18 cellular contexts compared by ENCODE assay signal in the genomic region with DNA sequence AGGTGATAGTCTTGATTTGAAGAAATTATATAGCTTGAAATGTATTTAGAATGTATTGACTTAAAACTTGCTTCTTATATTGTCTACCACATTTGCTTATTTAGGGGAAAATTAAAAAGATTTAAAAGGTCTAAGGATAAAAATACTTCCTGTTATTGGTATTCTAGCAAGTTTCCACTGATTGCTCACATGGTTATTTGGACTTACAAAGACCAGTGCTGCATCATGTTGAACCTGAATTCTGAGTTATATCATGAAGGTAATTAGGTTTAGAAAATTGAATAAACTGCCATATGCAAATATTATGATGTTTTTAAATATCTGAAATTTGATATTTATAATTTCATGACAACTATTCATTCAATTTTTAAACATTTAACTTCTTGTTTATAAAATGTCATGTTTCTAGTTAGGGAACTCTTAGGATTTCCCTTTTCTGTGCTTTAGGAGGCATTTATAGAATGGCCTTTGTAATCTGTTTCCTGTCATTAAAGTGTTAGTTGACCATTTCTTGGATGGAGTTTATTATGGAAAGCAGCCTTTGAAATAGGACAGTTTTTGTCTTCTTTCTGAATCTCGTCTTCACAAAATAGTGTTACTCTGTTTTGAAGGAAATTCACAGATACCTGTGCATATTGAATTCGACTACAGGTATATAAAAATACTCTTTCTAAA.
DNase-seq lines count a peak whose midpoint lies in the region; ATAC-seq, FAIRE-seq and TF ChIP-seq lines count a peak whose summit lies in the region.
"Had no signal": no experiment of that assay in that cellular context is flagged by ENCODE, and none has a peak within 500 bp of the region (broad histone marks: within the 10 kb centered on the region; RNA-seq: fewer than 3 reads in every experiment).

No MANE protein-coding gene starts in this region.

- H3K4me3 Mint-ChIP-seq in stimulated activated effector memory CD8-positive, alpha-beta T cell treated with anti-CD3 and anti-CD28 coated beads, Interleukin-12 subunit alpha, Interleukin-12 subunit beta, amount 100 ng/mL, for 72 hours: no peak overlapping the region
- H3K4me3 Mint-ChIP-seq: CD4-positive, alpha-beta memory T cell; GM23338; HFFc6 had no signal

- no TSS peak for BruUV-seq in endothelial cell of umbilical vein (replicated peaks; lab: Mats Ljungman, UMichigan)

- ATAC-seq in stimulated activated effector memory CD8-positive, alpha-beta T cell treated with anti-CD3 and anti-CD28 coated beads, Interleukin-12 subunit alpha, Interleukin-12 subunit beta, amount 100 ng/mL, for 72 hours: no peak
- ATAC-seq in HG03342 (IDR thresholded peaks at IDR 0.05; ENCODE audit: unreplicated experiment): no peak
- ATAC-seq: GM23338 had no signal

- no peaks in the 10 kb centered on the region for H3K27me3 ChIP-seq in endothelial cell of umbilical vein (ENCODE audit: control insufficient read depth in 2 of 2, insufficient read depth in 2 of 2, low read length in 2 of 2)

- H3K79me2 ChIP-seq in endothelial cell of umbilical vein (ENCODE audit: control insufficient read depth, insufficient read depth, low read length): no peaks in the 10 kb centered on the region

- no peak overlapping the region for H3K9ac ChIP-seq in endothelial cell of umbilical vein (replicated peaks; ENCODE audit: extremely low read depth, insufficient read depth, low read length)

- TF ChIP-seq CTCF in endothelial cell of umbilical vein (IDR thresholded peaks at IDR 0.05; ENCODE audit: extremely low read depth in 1 of 2, insufficient read depth in 1 of 2, low read depth in 1 of 2, low read length in 2 of 2): no peak

- FAIRE-seq in endothelial cell of umbilical vein (lab: Jason Lieb, UNC): no peak
- FAIRE-seq: GM12891, GM18507 had no signal

- H3K27ac Mint-ChIP-seq in stimulated activated effector memory CD8-positive, alpha-beta T cell treated with anti-CD3 and anti-CD28 coated beads, Interleukin-12 subunit alpha, Interleukin-12 subunit beta, amount 100 ng/mL, for 72 hours: peak overlapping the region; percentile 78
- H3K27ac Mint-ChIP-seq: CD4-positive, alpha-beta memory T cell; GM23338; HFFc6 had no signal

- POLR2A ChIA-PET in endothelial cell of umbilical vein (lab: Charles Lee): no interaction called here

- peaks cover 0 to 5% of the 10 kb centered on the region in 2 experiments for H3K36me3 ChIP-seq in endothelial cell of umbilical vein (ENCODE audit: control insufficient read depth in 2 of 2, extremely low read depth in 1 of 2, insufficient read depth in 2 of 2, low read length in 2 of 2)

- intact Hi-C loops in endothelial cell of umbilical vein (cut with micrococcal nuclease): no loop called here

- no peak overlapping the region for H3K4me3 ChIP-seq in endothelial cell of umbilical vein (replicated peaks in 1 of 3; ENCODE audit: insufficient read depth in 1 of 3, low read depth in 1 of 3, low read length in 3 of 3)
- H3K4me3 ChIP-seq: GM23338, HAP-1 had no signal

- H3K9me3 Mint-ChIP-seq in stimulated activated effector memory CD8-positive, alpha-beta T cell treated with anti-CD3 and anti-CD28 coated beads, Interleukin-12 subunit alpha, Interleukin-12 subunit beta, amount 100 ng/mL, for 72 hours: peaks cover 3% of the 10 kb centered on the region
- H3K9me3 Mint-ChIP-seq: HFFc6 had no signal

- no peaks in the 10 kb centered on the region for H3K9me1 ChIP-seq in endothelial cell of umbilical vein (replicated peaks; ENCODE audit: control insufficient read depth, extremely low read depth, insufficient read depth, low read length)

- dilution Hi-C loops in endothelial cell of umbilical vein (cut with MboI; ENCODE audit: extremely low pct_ligation_motif_present, low sequenced_read_pairs): no loop called here

- peaks cover 24% of the 10 kb centered on the region for H3K4me1 ChIP-seq in endothelial cell of umbilical vein (ENCODE audit: control insufficient read depth, extremely low read depth, insufficient read depth, low read length)
- H3K4me1 ChIP-seq: Caco-2, HAP-1 had no signal

- H3K4me2 ChIP-seq in endothelial cell of umbilical vein (ENCODE audit: insufficient read depth, low read length): peak overlapping the region; percentile 44
- H3K4me2 ChIP-seq: GM23338 had no signal

- CTCF ChIA-PET in endothelial cell of umbilical vein (lab: Charles Lee): no interaction called here

- H3K27ac ChIP-seq in endothelial cell of umbilical vein (ENCODE audit: insufficient read depth, low read depth, low read length): no peak overlapping the region

- no peak for TF ChIP-seq POLR2A in endothelial cell of umbilical vein (IDR thresholded peaks at IDR 0.05; ENCODE audit: low read depth, low read length)

- peaks cover 80% of the 10 kb centered on the region for H3K36me3 Mint-ChIP-seq in stimulated activated effector memory CD8-positive, alpha-beta T cell treated with anti-CD3 and anti-CD28 coated beads, Interleukin-12 subunit alpha, Interleukin-12 subunit beta, amount 100 ng/mL, for 72 hours

- peaks cover 5% of the 10 kb centered on the region for H3K4me1 Mint-ChIP-seq in stimulated activated effector memory CD8-positive, alpha-beta T cell treated with anti-CD3 and anti-CD28 coated beads, Interleukin-12 subunit alpha, Interleukin-12 subunit beta, amount 100 ng/mL, for 72 hours

- DNase-seq in dermis microvascular lymphatic vessel endothelial cell (ENCODE audit: low read depth in 2 of 2) (peak; percentile 22 to 69), endothelial cell of umbilical vein (ENCODE audit: low read depth, low spot score) (peak; percentile 73), inferior parietal cortex (ENCODE audit: extremely low spot score) (no peak), DMS 273 (lab: John Stamatoyannopoulos, UW; ENCODE audit: unreplicated experiment) (no peak)
- DNase-seq in stimulated activated effector memory CD8-positive, alpha-beta T cell treated with anti-CD3 and anti-CD28 coated beads, Interleukin-12 subunit alpha, Interleukin-12 subunit beta, amount 100 ng/mL, for 72 hours (ENCODE audit: low spot score in 2 of 2): no peak
- DNase-seq: C1 segment of cervical spinal cord; Caco-2; CD4-positive, alpha-beta memory T cell; DMS 273 treated with DMSO at 0.1 percent for 48 hours; DMS79; EL; GF-D8; HFFc6 had no signal

- no peak overlapping the region for H2AFZ ChIP-seq in endothelial cell of umbilical vein (ENCODE audit: low read depth, low read length)
- H2AFZ ChIP-seq: GM23338 had no signal

- no peaks in the 10 kb centered on the region for H3K9me3 ChIP-seq in endothelial cell of umbilical vein (replicated peaks; ENCODE audit: control insufficient read depth, insufficient read depth, low read length)
- H3K9me3 ChIP-seq: HAP-1 had no signal

- no peaks in the 10 kb centered on the region for H4K20me1 ChIP-seq in endothelial cell of umbilical vein (replicated peaks; ENCODE audit: control insufficient read depth, extremely low read depth, insufficient read depth, low read length)

TF ChIP-seq in endothelial cell of umbilical vein, 7 proteins besides CTCF, POLR2A, EP300 and RAD21:
- no peak for TF ChIP-seq POLR2AphosphoS5 (IDR thresholded peaks at IDR 0.05; ENCODE audit: insufficient read depth, low read depth, low read length)
- TF ChIP-seq, protein P1, sequence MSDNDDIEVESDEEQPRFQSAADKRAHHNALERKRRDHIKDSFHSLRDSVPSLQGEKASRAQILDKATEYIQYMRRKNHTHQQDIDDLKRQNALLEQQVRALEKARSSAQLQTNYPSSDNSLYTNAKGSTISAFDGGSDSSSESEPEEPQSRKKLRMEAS (IDR thresholded peaks at IDR 0.05; ENCODE audit: insufficient read depth, insufficient read length): no peak
- no peak for TF ChIP-seq GATA2 (IDR thresholded peaks at IDR 0.05; ENCODE audit: insufficient read depth, insufficient read length, low read depth, low read length)
- TF ChIP-seq MYC (IDR thresholded peaks at IDR 0.05; ENCODE audit: low read depth, low read length): no peak
- no peak for TF ChIP-seq EZH2 (IDR thresholded peaks at IDR 0.05; ENCODE audit: borderline replicate concordance, low read depth, low read length, severe bottlenecking)
- no peak for TF ChIP-seq JUN (IDR thresholded peaks at IDR 0.05; ENCODE audit: borderline replicate concordance, insufficient read depth, insufficient read length, low read depth)
- no peak for TF ChIP-seq FOS (IDR thresholded peaks at IDR 0.05; ENCODE audit: borderline replicate concordance, insufficient read depth, low read length)

Comparison
In these comparisons a context has a peak if more than half of its experiments do, and no peak if none do; other contexts are left out.
1. DNase-seq: peak in dermis microvascular lymphatic vessel endothelial cell (2 of 2) and endothelial cell of umbilical vein (single experiment); none in stimulated activated effector memory CD8-positive, alpha-beta T cell treated with anti-CD3 and anti-CD28 coated beads, Interleukin-12 subunit alpha, Interleukin-12 subunit beta, amount 100 ng/mL, for 72 hours (0 of 2), inferior parietal cortex (single experiment) and DMS 273 (single experiment).